In genomic region chr11:62026739-62027138, GRCh38 we compare ENCODE assay signal across 19 cellular contexts. TPM values are rescaled to one million over a fixed set of nuclear protein-coding genes. Genes with fewer than 3 reads are reported as not detected.
DNase-seq lines count a peak whose midpoint lies in the region; ATAC-seq and TF ChIP-seq lines count a peak whose summit lies in the region.
"Had no signal": no experiment of that assay in that cellular context is flagged by ENCODE, and none has a peak within 500 bp of the region (broad histone marks: within the 10 kb centered on the region; RNA-seq: fewer than 3 reads in every experiment).

No MANE protein-coding gene starts in this region.

- intact Hi-C loops in heart right ventricle (cut with DNase I) = loop anchor here in 4 of 10 donors (5.0 to 10.0 kb wide), 2 partner anchors 52 to 59 kb away; partner anchors contain the start of gene FTH1 (in 1 of the 4)
- intact Hi-C loops in activated T-helper 1 cell treated with anti-CD3 and anti-CD28 coated beads, Interleukin-12 subunit alpha, Interleukin-12 subunit beta, Interleukin-2, Interleukin-4 antibody, amounts not matched to agents 30 ng/mL and 10 ng/mL and 1 ng/mL, durations not matched to agents 14 hours and 24 hours and 36 hours (cut with micrococcal nuclease) = loop anchor here (10.0 kb wide), 1 partner anchor 1168 kb away; no protein-coding TSS in a partner anchor

- H3K27ac Mint-ChIP-seq in activated T-helper 1 cell treated with anti-CD3 and anti-CD28 coated beads, Interleukin-12 subunit alpha, Interleukin-12 subunit beta, Interleukin-2, Interleukin-4 antibody, amounts not matched to agents 30 ng/mL and 10 ng/mL and 1 ng/mL, durations not matched to agents 14 hours and 24 hours and 36 hours = peak overlapping the region; percentile 52
- H3K27ac Mint-ChIP-seq in memory B cell = peak overlapping the region; percentile 74
- H3K27ac Mint-ChIP-seq: H9 had no signal

- H3K27me3 ChIP-seq in right atrium auricular region (no peaks in the 10 kb centered on the region), heart right ventricle (no peaks in the 10 kb centered on the region)

- ATAC-seq in heart right ventricle = no peak
- no peak for ATAC-seq in memory B cell (ENCODE audit: low read depth)
- ATAC-seq in HG03571 (IDR thresholded peaks at IDR 0.05; ENCODE audit: unreplicated experiment) = no peak

- peaks cover 20% of the 10 kb centered on the region for H3K4me1 Mint-ChIP-seq in activated T-helper 1 cell treated with anti-CD3 and anti-CD28 coated beads, Interleukin-12 subunit alpha, Interleukin-12 subunit beta, Interleukin-2, Interleukin-4 antibody, amounts not matched to agents 30 ng/mL and 10 ng/mL and 1 ng/mL, durations not matched to agents 14 hours and 24 hours and 36 hours (ENCODE audit: low read depth)
- H3K4me1 Mint-ChIP-seq in memory B cell = peaks cover 12% of the 10 kb centered on the region

- H3K4me3 ChIP-seq in right atrium auricular region (no peak overlapping the region), heart right ventricle (no peak overlapping the region)

- no peaks in the 10 kb centered on the region for H3K36me3 Mint-ChIP-seq in activated T-helper 1 cell treated with anti-CD3 and anti-CD28 coated beads, Interleukin-12 subunit alpha, Interleukin-12 subunit beta, Interleukin-2, Interleukin-4 antibody, amounts not matched to agents 30 ng/mL and 10 ng/mL and 1 ng/mL, durations not matched to agents 14 hours and 24 hours and 36 hours (ENCODE audit: low read depth)
- peaks cover 2% of the 10 kb centered on the region for H3K36me3 Mint-ChIP-seq in memory B cell

- peaks cover 0 to 2% of the 10 kb centered on the region in 2 donors for H3K9me3 ChIP-seq in right atrium auricular region
- H3K9me3 ChIP-seq in heart right ventricle = peaks cover 0 to 5% (median 0%) of the 10 kb centered on the region in 11 donors

- DNase-seq in right atrium auricular region (ENCODE audit: low spot score) (no peak), heart right ventricle (no peak), memory B cell (ENCODE audit: low spot score in 2 of 2) (no peak), DMS114 treated with DMSO at 0.1 percent for 48 hours (lab: John Stamatoyannopoulos, UW; ENCODE audit: unreplicated experiment) (no peak), DMS 273 (lab: John Stamatoyannopoulos, UW; ENCODE audit: unreplicated experiment) (no peak)
- no peak for DNase-seq in activated T-helper 1 cell treated with anti-CD3 and anti-CD28 coated beads, Interleukin-12 subunit alpha, Interleukin-12 subunit beta, Interleukin-2, Interleukin-4 antibody, amounts not matched to agents 30 ng/mL and 10 ng/mL and 1 ng/mL, durations not matched to agents 14 hours and 24 hours and 36 hours (ENCODE audit: low spot score)
- DNase-seq: activated naive CD4-positive, alpha-beta T cell treated with anti-CD3 and anti-CD28 coated beads, Interleukin-2, amount 50 U/mL, for 16 hours; activated T-cell treated with anti-CD3 and anti-CD28 coated beads, Interleukin-2, amount 50 U/mL, for 24 hours; C1 segment of cervical spinal cord; cortex of kidney; DMS 273 treated with DMSO at 0.1 percent for 48 hours; glutamatergic neuron; H9; NCI-H1092 treated with DMSO at 0.1 percent for 48 hours; NCI-H2081; SHP77; small intestine; stimulated activated CD4-positive, alpha-beta T cell treated with anti-CD3 and anti-CD28 coated beads, Interleukin-2, amount 100 ng/mL, for 24 hours had no signal

- H3K27ac ChIP-seq in right atrium auricular region (peak overlapping the region; percentile 67 to 87), heart right ventricle (peak overlapping the region in 4 of 10 donors; percentile 66 to 92 (median 70))

- peaks cover 0 to 14% of the 10 kb centered on the region in 2 donors for H3K4me1 ChIP-seq in right atrium auricular region
- H3K4me1 ChIP-seq in heart right ventricle = peaks cover 0 to 32% (median 8%) of the 10 kb centered on the region in 9 donors

- WGBS in heart right ventricle, 2 donors = 88 to 97% methylated on average over 5 of the region's 5 CpGs

- H3K4me3 Mint-ChIP-seq in activated T-helper 1 cell treated with anti-CD3 and anti-CD28 coated beads, Interleukin-12 subunit alpha, Interleukin-12 subunit beta, Interleukin-2, Interleukin-4 antibody, amounts not matched to agents 30 ng/mL and 10 ng/mL and 1 ng/mL, durations not matched to agents 14 hours and 24 hours and 36 hours = no peak overlapping the region
- no peak overlapping the region for H3K4me3 Mint-ChIP-seq in memory B cell
- H3K4me3 Mint-ChIP-seq: activated T-cell treated with anti-CD3 and anti-CD28 coated beads, Interleukin-2, amount 50 U/mL, for 24 hours; H9 had no signal

- peaks cover 3% of the 10 kb centered on the region for H3K27me3 Mint-ChIP-seq in activated T-helper 1 cell treated with anti-CD3 and anti-CD28 coated beads, Interleukin-12 subunit alpha, Interleukin-12 subunit beta, Interleukin-2, Interleukin-4 antibody, amounts not matched to agents 30 ng/mL and 10 ng/mL and 1 ng/mL, durations not matched to agents 14 hours and 24 hours and 36 hours (ENCODE audit: insufficient read depth)
- peaks cover 2% of the 10 kb centered on the region for H3K27me3 Mint-ChIP-seq in memory B cell
- H3K27me3 Mint-ChIP-seq: activated T-cell treated with anti-CD3 and anti-CD28 coated beads, Interleukin-2, amount 50 U/mL, for 24 hours had no signal

- H3K36me3 ChIP-seq in right atrium auricular region (no peaks in the 10 kb centered on the region), heart right ventricle (no peaks in the 10 kb centered on the region)

- peaks cover 3% of the 10 kb centered on the region for H3K9me3 Mint-ChIP-seq in activated T-helper 1 cell treated with anti-CD3 and anti-CD28 coated beads, Interleukin-12 subunit alpha, Interleukin-12 subunit beta, Interleukin-2, Interleukin-4 antibody, amounts not matched to agents 30 ng/mL and 10 ng/mL and 1 ng/mL, durations not matched to agents 14 hours and 24 hours and 36 hours
- H3K9me3 Mint-ChIP-seq in memory B cell = peaks cover 3% of the 10 kb centered on the region
- H3K9me3 Mint-ChIP-seq: activated T-cell treated with anti-CD3 and anti-CD28 coated beads, Interleukin-2, amount 50 U/mL, for 24 hours had no signal

- TF ChIP-seq CTCF in right atrium auricular region (IDR thresholded peaks at IDR 0.05) = no peak
- no peak for TF ChIP-seq CTCF in heart right ventricle (IDR thresholded peaks at IDR 0.05)

RNA-seq across cellular contexts. Expression of gene FTH1, which starts 59.3 kb away (rescaled TPM):
- 1,000 to 10,000 TPM; 2,265 to 2,787 TPM for total RNA-seq in right atrium auricular region
- total RNA-seq in heart right ventricle = 1,000 to 10,000 TPM; 2,008 to 4,360 (median 2,962) TPM
- 1,000 to 10,000 TPM; 1,346 to 5,199 TPM for polyA plus RNA-seq in heart right ventricle
- 566 and 580 TPM in 2 replicates for total RNA-seq in activated T-helper 1 cell treated with anti-CD3 and anti-CD28 coated beads, Interleukin-12 subunit alpha, Interleukin-12 subunit beta, Interleukin-2, Interleukin-4 antibody, amounts not matched to agents 30 ng/mL and 10 ng/mL and 1 ng/mL, durations not matched to agents 14 hours and 24 hours and 36 hours
